Comparison of ENCODE assay signal across 23 cellular contexts in the genomic region with DNA sequence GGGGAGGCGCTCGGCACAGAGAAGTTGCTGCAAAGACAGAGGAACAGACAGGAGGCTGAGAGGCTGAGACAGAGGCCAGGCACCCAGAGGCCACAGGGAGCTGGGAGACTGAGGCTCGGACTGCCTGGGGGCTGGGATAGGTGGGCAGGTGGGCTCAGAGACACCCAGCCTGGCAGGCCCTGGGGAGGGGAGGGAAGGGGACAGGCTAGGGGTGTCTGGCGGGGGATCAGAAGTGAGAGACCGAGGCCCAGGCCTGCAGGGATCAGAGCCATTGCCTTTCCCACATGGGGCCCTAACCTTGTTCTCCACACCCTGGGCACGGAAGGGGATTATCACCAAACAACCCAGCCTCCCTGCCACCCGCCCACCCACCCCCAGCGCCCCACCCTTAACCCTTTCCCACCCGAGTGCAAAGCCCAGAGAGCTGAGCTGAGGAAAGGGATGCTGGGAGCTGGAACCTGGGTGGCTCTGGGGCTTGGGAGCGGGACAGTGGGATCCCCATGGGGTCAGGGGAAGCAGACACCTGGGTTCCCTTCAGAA. TPM values are rescaled to one million over a fixed set of nuclear protein-coding genes. Genes with fewer than 3 reads are reported as not detected.
"Had no signal": no experiment of that assay in that cellular context is flagged by ENCODE, and none has a peak within 500 bp of the region (broad histone marks: within the 10 kb centered on the region; RNA-seq: fewer than 3 reads in every experiment).

No MANE protein-coding gene starts in this region.

- H3K27me3 ChIP-seq: cardiac muscle cell, dorsolateral prefrontal cortex, gastrocnemius medialis, neutrophil, tibial artery had no signal

- H3K4me3 ChIP-seq: cardiac muscle cell, dorsolateral prefrontal cortex, gastrocnemius medialis, heart right ventricle, lung, tibial artery had no signal

- H3K9me3 ChIP-seq: gastrocnemius medialis, heart right ventricle, neutrophil, tibial artery had no signal

- H3K9me3 Mint-ChIP-seq: activated T-cell treated with anti-CD3 and anti-CD28 coated beads, Interleukin-2, amount 50 U/mL, for 4 hours; endodermal cell had no signal

- H3K27ac ChIP-seq: cardiac muscle cell, dorsolateral prefrontal cortex, gastrocnemius medialis, heart right ventricle, neutrophil, tibial artery, VCaP had no signal

- H3K27ac Mint-ChIP-seq: activated CD4-positive, alpha-beta T cell treated with anti-CD3 and anti-CD28 coated beads for 36 hours; activated CD8-positive, alpha-beta T cell treated with anti-CD3 and anti-CD28 coated beads for 36 hours; endodermal cell; stimulated activated naive B cell treated with anti-CD40 and anti-IgM and Interleukin-4, amounts not matched to agents 10 μg/mL and 1 μg/mL and 100 μg/mL, for 72 hours had no signal

- H3K36me3 ChIP-seq: cardiac muscle cell, gastrocnemius medialis, heart right ventricle, neutrophil, tibial artery had no signal

- DNase-seq: activated CD4-positive, alpha-beta T cell treated with anti-CD3 and anti-CD28 coated beads for 36 hours; activated CD8-positive, alpha-beta T cell treated with anti-CD3 and anti-CD28 coated beads for 36 hours; activated effector memory CD4-positive, alpha-beta T cell treated with Interleukin-2 at 50 U/mL for 16 hours; activated naive CD4-positive, alpha-beta T cell treated with anti-CD3 and anti-CD28 coated beads, Interleukin-2, amount 50 U/mL, for 16 hours; activated T-cell treated with anti-CD3 and anti-CD28 coated beads, Interleukin-2, amount 50 U/mL, for 4 hours; dorsolateral prefrontal cortex; endodermal cell; erythroblast; gastrocnemius medialis; heart right ventricle; midbrain; retina; stimulated activated CD4-positive, alpha-beta T cell treated with anti-CD3 and anti-CD28 coated beads, Interleukin-2, amount 100 ng/mL, for 48 hours; stimulated activated naive B cell treated with anti-CD40 and anti-IgM and Interleukin-4, amounts not matched to agents 10 μg/mL and 1 μg/mL and 100 μg/mL, for 72 hours; T-helper 1 cell; tibial artery had no signal

- H3K27me3 Mint-ChIP-seq: activated CD4-positive, alpha-beta T cell treated with anti-CD3 and anti-CD28 coated beads for 36 hours; activated CD8-positive, alpha-beta T cell treated with anti-CD3 and anti-CD28 coated beads for 36 hours had no signal

- H3K4me3 Mint-ChIP-seq: activated CD4-positive, alpha-beta T cell treated with anti-CD3 and anti-CD28 coated beads for 36 hours; activated CD8-positive, alpha-beta T cell treated with anti-CD3 and anti-CD28 coated beads for 36 hours; activated T-cell treated with anti-CD3 and anti-CD28 coated beads, Interleukin-2, amount 50 U/mL, for 4 hours; endodermal cell; stimulated activated naive B cell treated with anti-CD40 and anti-IgM and Interleukin-4, amounts not matched to agents 10 μg/mL and 1 μg/mL and 100 μg/mL, for 72 hours had no signal

- H3K36me3 Mint-ChIP-seq: stimulated activated naive B cell treated with anti-CD40 and anti-IgM and Interleukin-4, amounts not matched to agents 10 μg/mL and 1 μg/mL and 100 μg/mL, for 72 hours had no signal

- ATAC-seq: activated CD4-positive, alpha-beta T cell treated with anti-CD3 and anti-CD28 coated beads for 36 hours; activated CD8-positive, alpha-beta T cell treated with anti-CD3 and anti-CD28 coated beads for 36 hours; activated T-cell treated with anti-CD3 and anti-CD28 coated beads, Interleukin-2, amount 50 U/mL, for 4 hours; gastrocnemius medialis; heart right ventricle; stimulated activated naive B cell treated with anti-CD40 and anti-IgM and Interleukin-4, amounts not matched to agents 10 μg/mL and 1 μg/mL and 100 μg/mL, for 72 hours had no signal

- FAIRE-seq: islet of Langerhans had no signal

RNA-seq across cellular contexts. Expression of a gene that starts 1.3 kb away (rescaled TPM):
- total RNA-seq: gastrocnemius medialis had no signal
- polyA plus RNA-seq: cardiac muscle cell had no signal

RNA-seq across cellular contexts. Expression of a gene that starts 24.2 kb away (rescaled TPM):
- total RNA-seq: activated CD4-positive, alpha-beta T cell treated with anti-CD3 and anti-CD28 coated beads for 36 hours; activated CD8-positive, alpha-beta T cell treated with anti-CD3 and anti-CD28 coated beads for 36 hours; cardiac muscle cell; heart right ventricle; myocyte; skeletal muscle tissue had no signal
